Comparison of ENCODE assay signal across 8 cellular contexts in genomic region chr2:174771631-174772491, GRCh38. TPM values are rescaled to one million over a fixed set of nuclear protein-coding genes. Genes with fewer than 3 reads are reported as not detected.
DNase-seq lines count a peak whose midpoint lies in the region; ATAC-seq and TF ChIP-seq lines count a peak whose summit lies in the region.

No MANE protein-coding gene starts in this region.

- peak overlapping the region; percentile 52 for H3K9ac ChIP-seq in HUES64 (ENCODE audit: low read depth, low read length)

- peak; percentile 23 to 71 (median 64) for TF ChIP-seq CTCF in Peyer's patch (IDR thresholded peaks at IDR 0.05)
- TF ChIP-seq CTCF in body of pancreas (IDR thresholded peaks at IDR 0.05): peak; percentile 54 to 83 (median 71)

- H3K9me3 ChIP-seq in HUES64 (ENCODE audit: insufficient read depth, low read depth, low read length): no peaks in the 10 kb centered on the region
- H3K9me3 ChIP-seq in Peyer's patch: no peaks in the 10 kb centered on the region
- no peaks in the 10 kb centered on the region for H3K9me3 ChIP-seq in body of pancreas

- TF ChIP-seq POLR2A in Peyer's patch (IDR thresholded peaks at IDR 0.05): no peak
- TF ChIP-seq POLR2A in body of pancreas (IDR thresholded peaks at IDR 0.05): no peak

- H3K36me3 ChIP-seq in HUES64 (ENCODE audit: insufficient read depth, low read length) (no peaks in the 10 kb centered on the region), Peyer's patch (no peaks in the 10 kb centered on the region), body of pancreas (replicated peaks in 1 of 2; ENCODE audit: insufficient read depth in 1 of 2, low read depth in 2 of 2) (no peaks in the 10 kb centered on the region)

- H3K27ac ChIP-seq in HUES64 (ENCODE audit: low read depth, low read length) (peak overlapping the region; percentile 93), Peyer's patch (no peak overlapping the region), body of pancreas (no peak overlapping the region)

- H3K27me3 ChIP-seq in HUES64 (ENCODE audit: insufficient read depth, low read length) (no peaks in the 10 kb centered on the region), Peyer's patch (no peaks in the 10 kb centered on the region), body of pancreas (no peaks in the 10 kb centered on the region)

- DNase-seq in COLO668 (lab: John Stamatoyannopoulos, UW; ENCODE audit: unreplicated experiment): peak; percentile 63
- DNase-seq in Peyer's patch: peak; percentile 55 to 85 (median 72)
- peak; percentile 68 to 79 (median 72) for DNase-seq in body of pancreas
- peak in 50 of 51 donors; percentile 12 to 83 (median 58) for DNase-seq in hypothalamus (lab: John Stamatoyannopoulos, UW)
- peak; percentile 91 for DNase-seq in sciatic nerve (ENCODE audit: low spot score)

- peak; percentile 85 for ATAC-seq in GM19463 (IDR thresholded peaks at IDR 0.05; ENCODE audit: unreplicated experiment)
- ATAC-seq in body of pancreas: peak; percentile 88
- ATAC-seq in sciatic nerve: peak; percentile 96
- no peak for ATAC-seq in HG03135 (IDR thresholded peaks at IDR 0.05; ENCODE audit: unreplicated experiment)

- 12% methylated on average over 14 of the region's 14 CpGs for WGBS in HUES64
- WGBS in body of pancreas, 2 donors: 34 to 38% methylated on average over 13 to 14 of the region's 14 CpGs

- intact Hi-C loops in body of pancreas (cut with DNase I): loop anchor here (5.0 kb wide), 1 partner anchor 215 kb away; no protein-coding TSS in a partner anchor
- intact Hi-C loops in sciatic nerve (cut with DNase I): loop anchor here (5.0 kb wide), 1 partner anchor 220 kb away; no protein-coding TSS in a partner anchor

- H3K4me1 ChIP-seq in HUES64 (ENCODE audit: insufficient read depth, low read length): peaks cover 39% of the 10 kb centered on the region
- no peaks in the 10 kb centered on the region for H3K4me1 ChIP-seq in Peyer's patch
- peaks cover 4% of the 10 kb centered on the region for H3K4me1 ChIP-seq in body of pancreas

- H3K4me3 ChIP-seq in HUES64 (ENCODE audit: low read length) (no peak overlapping the region; the same call in 1 of the 2 replicates), Peyer's patch (no peak overlapping the region), body of pancreas (no peak overlapping the region)

RNA-seq across cellular contexts. Expression of gene CHRNA1, which starts 7.6 kb away (rescaled TPM):
- not detected for polyA plus RNA-seq in HUES64 (2013, experiment 1 of 2)
- 0.19 TPM for polyA plus RNA-seq in HUES64 (2013, experiment 2 of 2)
- total RNA-seq in Peyer's patch (not detected), body of pancreas (not detected), sciatic nerve (0.31 TPM)
